In the genomic region with DNA sequence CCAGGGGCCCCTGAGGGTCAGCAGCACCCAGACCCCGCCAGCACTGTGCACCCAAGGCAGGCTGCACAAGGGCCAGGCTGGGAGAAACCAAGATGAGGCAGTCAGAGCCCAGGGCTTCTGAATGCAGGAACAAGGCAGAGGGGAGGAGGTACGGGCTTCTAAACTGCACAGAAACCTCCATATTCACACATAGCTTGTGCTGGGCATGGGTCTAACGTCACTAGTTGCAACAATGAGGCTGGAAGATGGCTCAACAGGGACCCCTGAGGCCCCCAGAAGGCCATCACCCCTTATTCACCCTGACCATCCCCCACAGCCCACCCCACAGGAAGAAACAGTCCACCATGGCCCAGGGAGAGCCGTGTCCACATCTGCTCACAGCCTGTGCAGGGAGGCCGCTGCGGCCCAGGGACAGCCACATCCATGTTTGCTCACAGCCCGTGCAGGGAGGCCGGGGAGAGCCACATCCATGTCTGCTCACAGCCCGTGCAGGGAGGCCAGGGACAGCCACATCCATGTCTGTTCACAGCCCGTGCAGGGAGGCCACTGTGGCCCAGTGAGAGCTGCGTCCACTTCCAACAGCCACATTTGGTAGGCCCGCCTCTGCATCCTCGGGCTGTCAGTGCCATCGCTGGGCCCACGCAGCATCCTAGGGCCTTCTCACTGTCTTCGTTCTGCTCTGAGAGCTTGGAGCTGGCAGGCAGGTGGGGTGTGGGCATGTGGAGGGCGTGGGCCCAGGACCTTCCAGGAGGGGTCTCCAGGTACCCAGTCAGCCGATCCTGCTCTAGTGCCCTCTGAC, we compare ENCODE assay signal across 14 cellular contexts. TPM values are rescaled to one million over a fixed set of nuclear protein-coding genes. Genes with fewer than 3 reads are reported as not detected.
A peak's percentile ranks its signal among the peaks of the same experiment; 100 is the strongest.
DNase-seq lines count a peak whose midpoint lies in the region; ATAC-seq, FAIRE-seq and TF ChIP-seq lines count a peak whose summit lies in the region.
"Had no signal": no experiment of that assay in that cellular context is flagged by ENCODE, and none has a peak within 500 bp of the region (broad histone marks: within the 10 kb centered on the region; RNA-seq: fewer than 3 reads in every experiment).

No MANE protein-coding gene starts in this region.

- peak overlapping the region; percentile 16 for H3K27ac Mint-ChIP-seq in activated naive CD8-positive, alpha-beta T cell

- peak; percentile 21 for FAIRE-seq in GM12892 (lab: Jason Lieb, UNC)

- peak; percentile 26; the same call in 1 of the 2 replicates for TF ChIP-seq POLR2A in GM12892 (IDR thresholded peaks at IDR 0.05; ENCODE audit: low read depth, low read length)

- H3K27me3 Mint-ChIP-seq in activated naive CD8-positive, alpha-beta T cell: no peaks in the 10 kb centered on the region

- intact Hi-C loops in psoas muscle (cut with DNase I): loop anchor here in 1 of 2 donors (10.0 kb wide), 1 partner anchor 119 kb away; no protein-coding TSS in a partner anchor

- H3K4me1 Mint-ChIP-seq in activated naive CD8-positive, alpha-beta T cell (ENCODE audit: low read depth): peaks cover 16% of the 10 kb centered on the region

- no peak for TF ChIP-seq CTCF in psoas muscle (IDR thresholded peaks at IDR 0.05)

- peaks cover 4% of the 10 kb centered on the region for H3K36me3 Mint-ChIP-seq in activated naive CD8-positive, alpha-beta T cell

- H3K4me3 Mint-ChIP-seq in activated naive CD8-positive, alpha-beta T cell: no peak overlapping the region

- no peak overlapping the region for H3K4me3 ChIP-seq in psoas muscle
- H3K4me3 ChIP-seq: gastrocnemius medialis had no signal

- no peaks in the 10 kb centered on the region for H3K9me3 ChIP-seq in psoas muscle
- H3K9me3 ChIP-seq: gastrocnemius medialis, Peyer's patch had no signal

- peaks cover 0 to 19% of the 10 kb centered on the region in 2 donors for H3K36me3 ChIP-seq in psoas muscle (ENCODE audit: insufficient read depth in 1 of 2, low read depth in 1 of 2)

- H3K9me3 Mint-ChIP-seq in activated naive CD8-positive, alpha-beta T cell (ENCODE audit: low read depth): no peaks in the 10 kb centered on the region

- no peak for DNase-seq in GM12892 (ENCODE audit: insufficient read length)
- no peak for DNase-seq in psoas muscle
- DNase-seq in stimulated activated CD4-positive, alpha-beta T cell treated with anti-CD3 and anti-CD28 coated beads, Interleukin-12 subunit alpha, Interleukin-12 subunit beta, amount 100 ng/mL, for 4 hours: no peak
- DNase-seq in inferior parietal cortex (ENCODE audit: extremely low spot score): no peak
- no peak for DNase-seq in Kasumi-1 (lab: John Stamatoyannopoulos, UW)
- DNase-seq: activated gamma-delta T cell, gastrocnemius medialis, NCI-H187 treated with DMSO at 0.1 percent for 48 hours had no signal

- ATAC-seq in GM19463 (IDR thresholded peaks at IDR 0.05; ENCODE audit: unreplicated experiment) (peak; percentile 23), HG03039 (IDR thresholded peaks at IDR 0.05; ENCODE audit: unreplicated experiment) (peak; percentile 10), psoas muscle (no peak)
- ATAC-seq: gastrocnemius medialis had no signal

- no peaks in the 10 kb centered on the region for H3K27me3 ChIP-seq in psoas muscle (ENCODE audit: insufficient read depth in 3 of 3, low read length in 2 of 3)
- H3K27me3 ChIP-seq: gastrocnemius medialis, Peyer's patch had no signal

- no peaks in the 10 kb centered on the region for H3K4me1 ChIP-seq in psoas muscle
- H3K4me1 ChIP-seq: gastrocnemius medialis had no signal

- WGBS in psoas muscle, 3 donors: 90 to 93% (median 91%) methylated on average over 17 to 18 of the region's 18 CpGs

- H3K27ac ChIP-seq in psoas muscle: no peak overlapping the region
- H3K27ac ChIP-seq: gastrocnemius medialis had no signal

RNA-seq across cellular contexts. Expression of a gene that starts 38.2 kb away (rescaled TPM):
- 63.8 TPM for polyA plus RNA-seq in GM12892 (2012; ENCODE audit: missing spikeins)
- 1 to 10 TPM; 4.7 to 6.2 (median 6.1) TPM for total RNA-seq in psoas muscle
- 1 to 10 TPM; 2.4 to 4.2 (median 3.4) TPM for polyA plus RNA-seq in psoas muscle

RNA-seq across cellular contexts. Expression of a gene that starts 40.3 kb away (rescaled TPM):
- polyA plus RNA-seq in GM12892 (2012; ENCODE audit: missing spikeins): not detected
- not detected for total RNA-seq in psoas muscle
- polyA plus RNA-seq in psoas muscle: under 1 TPM in 2 of 3 donors, not detected in 1; under 0.01 to 0.01 TPM
- total RNA-seq: gastrocnemius medialis, liver, renal cortical epithelial cell had no signal
- polyA plus RNA-seq: liver had no signal

Comparison
In these comparisons a context has a peak if more than half of its experiments do, and no peak if none do; other contexts are left out.
1. ATAC-seq: peak in GM19463 (single experiment) and HG03039 (single experiment); none in psoas muscle (0 of 4).